ENCODE assay signal across 8 cellular contexts in genomic region chr5:100647461-100648230, GRCh38.
DNase-seq lines count a peak whose midpoint lies in the region; ATAC-seq and TF ChIP-seq lines count a peak whose summit lies in the region.

No MANE protein-coding gene starts in this region.

- H3K27me3 ChIP-seq in upper lobe of left lung: no peaks in the 10 kb centered on the region

- no peak for TF ChIP-seq CTCF in upper lobe of left lung (IDR thresholded peaks at IDR 0.05)

- no peaks in the 10 kb centered on the region for H3K4me1 ChIP-seq in upper lobe of left lung

- no peak for TF ChIP-seq EP300 in upper lobe of left lung (IDR thresholded peaks at IDR 0.05)

- no peaks in the 10 kb centered on the region for H3K9me3 ChIP-seq in upper lobe of left lung

- peak; percentile 27 for DNase-seq in Ammon's horn (ENCODE audit: low spot score)
- DNase-seq in SHP77 treated with DMSO at 0.1 percent for 48 hours (lab: John Stamatoyannopoulos, UW): peak; percentile 60
- DNase-seq in left cardiac atrium: peak; percentile 60
- DNase-seq in upper lobe of left lung: peak in 1 of 2 donors; percentile 88
- DNase-seq in GOT3 (lab: John Stamatoyannopoulos, UW): no peak

- intact Hi-C loops in left cardiac atrium (cut with DNase I): no loop called here

- H3K36me3 ChIP-seq in upper lobe of left lung: no peaks in the 10 kb centered on the region

- no peak for TF ChIP-seq POLR2A in upper lobe of left lung (IDR thresholded peaks at IDR 0.05)

- H3K27ac ChIP-seq in upper lobe of left lung: no peak overlapping the region

- no peak overlapping the region for H3K4me3 ChIP-seq in upper lobe of left lung

- 64% methylated on average over 10 of the region's 10 CpGs for WGBS in upper lobe of left lung, 2 donors

- ATAC-seq in GM18868 (IDR thresholded peaks at IDR 0.05; ENCODE audit: unreplicated experiment) (peak; percentile 49), HG03159 (IDR thresholded peaks at IDR 0.05; ENCODE audit: unreplicated experiment) (peak; percentile 81), left cardiac atrium (peak in 1 of 2 donors; percentile 38), upper lobe of left lung (ENCODE audit: low FRiP score in 2 of 2) (peak; percentile 32 to 55), GM18519 (IDR thresholded peaks at IDR 0.05; ENCODE audit: low FRiP score, unreplicated experiment) (no peak)
